8 cellular contexts compared by ENCODE assay signal in genomic region chr6:96939019-96939805, GRCh38. TPM values are rescaled to one million over a fixed set of nuclear protein-coding genes. Genes with fewer than 3 reads are reported as not detected.
DNase-seq lines count a peak whose midpoint lies in the region; ATAC-seq and TF ChIP-seq lines count a peak whose summit lies in the region.

No MANE protein-coding gene starts in this region.

- no peak overlapping the region for H3K4me2 ChIP-seq in MM.1S (ENCODE audit: low read depth, low read length)

- no peaks in the 10 kb centered on the region for H3K9me2 ChIP-seq in MM.1S (replicated peaks; ENCODE audit: insufficient read depth, low read length)

- no peak overlapping the region for H3K9ac ChIP-seq in MM.1S (ENCODE audit: low read length)

- H2AFZ ChIP-seq in MM.1S (ENCODE audit: low read length): no peak overlapping the region

- DNase-seq in DMS153 (lab: John Stamatoyannopoulos, UW) (peak; percentile 7), LHCN-M2 (ENCODE audit: low read depth) (peak; percentile 86), astrocyte of the hippocampus (ENCODE audit: low read depth, low spot score) (peak; percentile 69), mesothelial cell of epicardium (ENCODE audit: low spot score in 2 of 2, unreplicated experiment in 2 of 2) (no peak), MM.1S (no peak), GM19240 (ENCODE audit: insufficient read length, low spot score) (no peak)

- H4K20me1 ChIP-seq in MM.1S (ENCODE audit: insufficient read depth, low read length): no peaks in the 10 kb centered on the region

- no peaks in the 10 kb centered on the region for H3K36me3 Mint-ChIP-seq in mesothelial cell of epicardium

- H3F3A ChIP-seq in MM.1S (ENCODE audit: insufficient read depth, low read length): no peaks in the 10 kb centered on the region

- H3K4me3 ChIP-seq in MM.1S (ENCODE audit: low read length): no peak overlapping the region

- no peak overlapping the region for H3K4me3 Mint-ChIP-seq in mesothelial cell of epicardium

- ATAC-seq in GM21423 (IDR thresholded peaks at IDR 0.05; ENCODE audit: unreplicated experiment) (no peak), HG03571 (IDR thresholded peaks at IDR 0.05; ENCODE audit: unreplicated experiment) (no peak)

- H3K79me2 ChIP-seq in MM.1S (ENCODE audit: low read length): no peaks in the 10 kb centered on the region

- no peaks in the 10 kb centered on the region for H3K9me3 ChIP-seq in MM.1S (replicated peaks; ENCODE audit: insufficient read depth, low read length)

- peaks cover 20% of the 10 kb centered on the region for H3K27me3 Mint-ChIP-seq in mesothelial cell of epicardium (ENCODE audit: low read depth)

- no peaks in the 10 kb centered on the region for H3K9me3 Mint-ChIP-seq in mesothelial cell of epicardium

- 0 out of 2 replicates have a peak, but pooled peaks cover 5% of the 10 kb centered on the region for H3K4me1 ChIP-seq in MM.1S (ENCODE audit: low read length)

- no peaks in the 10 kb centered on the region for H3K36me3 ChIP-seq in MM.1S (replicated peaks; ENCODE audit: insufficient read depth, low read length)

- peak overlapping the region; percentile 13 for H3K27ac Mint-ChIP-seq in mesothelial cell of epicardium

- H3K27me3 ChIP-seq in MM.1S (replicated peaks; ENCODE audit: insufficient read depth, low read length): no peaks in the 10 kb centered on the region

- peaks cover 31% of the 10 kb centered on the region for H3K4me1 Mint-ChIP-seq in mesothelial cell of epicardium

- TF ChIP-seq CTCF in mesothelial cell of epicardium (IDR thresholded peaks at IDR 0.05; ENCODE audit: unreplicated experiment) (no peak), MM.1S (IDR thresholded peaks at IDR 0.05; ENCODE audit: low read length) (no peak)

- H3K27ac ChIP-seq in MM.1S (ENCODE audit: low read length): no peak overlapping the region

RNA-seq across cellular contexts. Expression of gene KLHL32, which starts 14.7 kb away (rescaled TPM):
- total RNA-seq in LHCN-M2 (2014; rRNA removed) (not detected in 2 replicates), mesothelial cell of epicardium (7.3 to 8.4 TPM (median 8.1 TPM) in 3 replicates)
- polyA plus RNA-seq in LHCN-M2 (2012): not detected

RNA-seq across cellular contexts. Expression of gene NDUFAF4, which starts 41.5 kb away (rescaled TPM):
- 21.8 and 23.0 TPM in 2 replicates for total RNA-seq in LHCN-M2 (2014; rRNA removed)
- 17.5 TPM for polyA plus RNA-seq in LHCN-M2 (2012)
- total RNA-seq in mesothelial cell of epicardium: 40.6 to 44.0 TPM (median 42.2 TPM) in 3 replicates

Comparison
In these comparisons a context has a peak if more than half of its experiments do, and no peak if none do; other contexts are left out.
1. DNase-seq: peak in DMS153 (single experiment), LHCN-M2 (single experiment) and astrocyte of the hippocampus (single experiment); none in mesothelial cell of epicardium (0 of 2), MM.1S (single experiment) and GM19240 (single experiment).